14 cellular contexts compared by ENCODE assay signal in the genomic region with DNA sequence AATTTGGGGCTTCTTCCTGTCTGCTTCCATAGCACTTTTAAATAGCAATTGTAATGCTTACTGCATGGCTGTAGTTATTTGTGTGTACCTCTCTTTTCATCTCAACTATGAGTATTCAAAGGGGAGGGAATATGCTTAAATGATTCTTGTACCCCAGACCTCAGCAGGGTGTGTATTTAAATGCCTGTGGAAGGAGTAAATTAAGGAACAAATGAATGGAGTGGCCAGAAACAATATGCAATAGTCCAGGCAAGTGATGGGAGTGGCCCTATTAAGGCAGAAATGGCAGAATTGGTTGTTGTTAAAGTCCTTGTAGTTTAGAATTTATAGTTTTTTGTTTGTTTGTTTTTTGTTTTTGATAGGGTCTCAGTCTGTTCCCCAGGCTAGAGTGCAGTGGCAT. TPM values are rescaled to one million over a fixed set of nuclear protein-coding genes. Genes with fewer than 3 reads are reported as not detected.
A peak's percentile ranks its signal among the peaks of the same experiment; 100 is the strongest.
DNase-seq lines count a peak whose midpoint lies in the region; ATAC-seq, FAIRE-seq and TF ChIP-seq lines count a peak whose summit lies in the region.
"Had no signal": no experiment of that assay in that cellular context is flagged by ENCODE, and none has a peak within 500 bp of the region (broad histone marks: within the 10 kb centered on the region; RNA-seq: fewer than 3 reads in every experiment).

No MANE protein-coding gene starts in this region.

- no peaks in the 10 kb centered on the region for H3K9me2 ChIP-seq in GM23248 (ENCODE audit: insufficient read depth)

- H3K27ac Mint-ChIP-seq in activated CD8-positive, alpha-beta T cell treated with anti-CD3 and anti-CD28 coated beads, Interleukin-2, amount 10 ng/mL, durations not matched to agents 7 days and 5 days: no peak overlapping the region

- no peaks in the 10 kb centered on the region for H3K9me3 Mint-ChIP-seq in activated CD8-positive, alpha-beta T cell treated with anti-CD3 and anti-CD28 coated beads, Interleukin-2, amount 10 ng/mL, durations not matched to agents 7 days and 5 days (ENCODE audit: insufficient read depth)

- H3K36me3 Mint-ChIP-seq in activated CD8-positive, alpha-beta T cell treated with anti-CD3 and anti-CD28 coated beads, Interleukin-2, amount 10 ng/mL, durations not matched to agents 7 days and 5 days (ENCODE audit: low read depth): peaks cover 6% of the 10 kb centered on the region

- no peaks in the 10 kb centered on the region for H3F3A ChIP-seq in GM23248 (ENCODE audit: insufficient read depth)

- peak overlapping the region in 5 of 11 experiments; percentile 80 to 87 (median 84); a peak in 4 of 22 replicates for H3K9ac ChIP-seq in BLaER1 treated with 17β-estradiol and CSF1 and Interleukin-3, amounts not matched to agents 10 nM and 100 nM
- peak overlapping the region; percentile 88; the same call in 1 of the 2 replicates for H3K9ac ChIP-seq in GM23248
- peak overlapping the region in 1 of 2 donors; percentile 88 for H3K9ac ChIP-seq in mucosa of rectum (ENCODE audit: low read depth in 1 of 2, low read length in 2 of 2)

- TF ChIP-seq POLR2A in GM12892 (IDR thresholded peaks at IDR 0.05; ENCODE audit: low read depth, low read length): no peak

- in situ Hi-C loops in GM23248 (cut with MboI): no loop called here

- intact Hi-C loops in aorta (cut with DNase I): no loop called here

- H3K4me3 Mint-ChIP-seq in activated CD8-positive, alpha-beta T cell treated with anti-CD3 and anti-CD28 coated beads, Interleukin-2, amount 10 ng/mL, durations not matched to agents 7 days and 5 days: peak overlapping the region; percentile 99

- H3K4me2 ChIP-seq in BLaER1 treated with 17β-estradiol and CSF1 and Interleukin-3, amounts not matched to agents 10 nM and 100 nM: peak overlapping the region; percentile 79 to 92 (median 87)
- no peak overlapping the region for H3K4me2 ChIP-seq in GM23248 (ENCODE audit: unreplicated experiment)

- FAIRE-seq in GM12892 (lab: Jason Lieb, UNC): no peak
- FAIRE-seq: colon, islet of Langerhans, RCC 7860 had no signal

- H3K4me3 ChIP-seq in BLaER1 treated with 17β-estradiol and CSF1 and Interleukin-3, amounts not matched to agents 10 nM and 100 nM: peak overlapping the region in 3 of 10 experiments; percentile 74 to 94 (median 78); a peak in 3 of 20 replicates
- peak overlapping the region; percentile 96; the same call in 1 of the 2 replicates for H3K4me3 ChIP-seq in GM23248
- peak overlapping the region; percentile 94 to 99 for H3K4me3 ChIP-seq in mucosa of rectum (ENCODE audit: low read length in 2 of 2)
- H3K4me3 ChIP-seq in aorta (ENCODE audit: low read length in 2 of 2): no peak overlapping the region

- no peaks in the 10 kb centered on the region for H3K27me3 Mint-ChIP-seq in activated CD8-positive, alpha-beta T cell treated with anti-CD3 and anti-CD28 coated beads, Interleukin-2, amount 10 ng/mL, durations not matched to agents 7 days and 5 days (ENCODE audit: low read depth)

- POLR2A ChIA-PET in activated CD8-positive, alpha-beta T cell treated with anti-CD3 and anti-CD28 coated beads, Interleukin-2, amount 10 ng/mL, durations not matched to agents 7 days and 5 days (lab: Charles Lee): interaction anchor here (0.6 kb wide), 1 partner anchor 13 kb away, joined by 4 read pairs; no protein-coding TSS in a partner anchor

- peaks cover under 1 to 19% (median 12%) of the 10 kb centered on the region in 11 experiments; a peak in 14 of 22 replicates for H3K36me3 ChIP-seq in BLaER1 treated with 17β-estradiol and CSF1 and Interleukin-3, amounts not matched to agents 10 nM and 100 nM
- H3K36me3 ChIP-seq in GM23248 (ENCODE audit: low read depth) (0 out of 2 replicates have a peak, but pooled peaks cover 7% of the 10 kb centered on the region), mucosa of rectum (ENCODE audit: control insufficient read depth in 2 of 2, insufficient read depth in 2 of 2, low read length in 2 of 2) (no peaks in the 10 kb centered on the region), aorta (ENCODE audit: control insufficient read depth in 1 of 2, insufficient read depth in 2 of 2, low read length in 1 of 2) (no peaks in the 10 kb centered on the region)

- H3K4me1 Mint-ChIP-seq in activated CD8-positive, alpha-beta T cell treated with anti-CD3 and anti-CD28 coated beads, Interleukin-2, amount 10 ng/mL, durations not matched to agents 7 days and 5 days (ENCODE audit: low read depth): peaks cover 28% of the 10 kb centered on the region

- CTCF ChIA-PET in activated CD8-positive, alpha-beta T cell treated with anti-CD3 and anti-CD28 coated beads, Interleukin-2, amount 10 ng/mL, durations not matched to agents 7 days and 5 days (lab: Charles Lee): interaction anchor here (1.1 to 1.6 kb wide), 2 partner anchors 62 to 203 kb away, joined by 3 read pairs; no protein-coding TSS in a partner anchor

- peak overlapping the region in 8 of 11 experiments; percentile 2 to 84 (median 74); a peak in 8 of 22 replicates for H3K27ac ChIP-seq in BLaER1 treated with 17β-estradiol and CSF1 and Interleukin-3, amounts not matched to agents 10 nM and 100 nM
- H3K27ac ChIP-seq in GM23248 (no peak overlapping the region), mucosa of rectum (ENCODE audit: low read depth in 2 of 2, low read length in 2 of 2) (peak overlapping the region; percentile 24 to 61), aorta (ENCODE audit: low read depth in 1 of 2, low read length in 2 of 2) (no peak overlapping the region)

- no peak for ATAC-seq in activated CD8-positive, alpha-beta T cell treated with anti-CD3 and anti-CD28 coated beads, Interleukin-2, amount 10 ng/mL, durations not matched to agents 7 days and 5 days
- no peak for ATAC-seq in HG03159 (IDR thresholded peaks at IDR 0.05; ENCODE audit: unreplicated experiment)
- ATAC-seq in aorta (ENCODE audit: low FRiP score): no peak

- no peaks in the 10 kb centered on the region; a peak in 1 of 22 replicates for H3K9me3 ChIP-seq in BLaER1 treated with 17β-estradiol and CSF1 and Interleukin-3, amounts not matched to agents 10 nM and 100 nM (replicated peaks in 1 of 11)
- H3K9me3 ChIP-seq in GM23248 (ENCODE audit: low read depth) (no peaks in the 10 kb centered on the region), mucosa of rectum (ENCODE audit: control insufficient read depth in 2 of 2, low read length in 2 of 2) (no peaks in the 10 kb centered on the region), aorta (ENCODE audit: control insufficient read depth, low read length) (no peaks in the 10 kb centered on the region)

- H4K20me1 ChIP-seq in BLaER1 treated with 17β-estradiol and CSF1 and Interleukin-3, amounts not matched to agents 10 nM and 100 nM: no peaks in the 10 kb centered on the region
- H4K20me1 ChIP-seq in GM23248 (ENCODE audit: insufficient read depth): no peaks in the 10 kb centered on the region

- peaks cover 21 to 41% (median 27%) of the 10 kb centered on the region in 10 experiments for H3K4me1 ChIP-seq in BLaER1 treated with 17β-estradiol and CSF1 and Interleukin-3, amounts not matched to agents 10 nM and 100 nM
- H3K4me1 ChIP-seq in GM23248 (ENCODE audit: insufficient read depth) (peaks cover 4% of the 10 kb centered on the region), mucosa of rectum (ENCODE audit: control insufficient read depth in 2 of 2, insufficient read depth in 2 of 2, low read length in 2 of 2) (peaks cover 7 to 17% of the 10 kb centered on the region in 2 donors), aorta (ENCODE audit: control insufficient read depth in 1 of 2, insufficient read depth in 2 of 2, low read length in 2 of 2) (no peaks in the 10 kb centered on the region)

- no peak for DNase-seq in GM23248
- no peak for DNase-seq in activated CD8-positive, alpha-beta T cell treated with anti-CD3 and anti-CD28 coated beads, Interleukin-2, amount 10 ng/mL, durations not matched to agents 7 days and 5 days
- no peak for DNase-seq in activated gamma-delta T cell (lab: John Stamatoyannopoulos, UW)
- DNase-seq in aorta: no peak
- no peak for DNase-seq in GM12892 (ENCODE audit: insufficient read length)
- DNase-seq: activated effector memory CD4-positive, alpha-beta T cell treated with anti-CD3 and anti-CD28 coated beads, Interleukin-2, amount 50 U/mL, for 16 hours; Calu3; NCI-H226 had no signal

- no peaks in the 10 kb centered on the region for H3K79me2 ChIP-seq in GM23248 (ENCODE audit: insufficient read depth)

- H3K27me3 ChIP-seq in BLaER1 treated with 17β-estradiol and CSF1 and Interleukin-3, amounts not matched to agents 10 nM and 100 nM: no peaks in the 10 kb centered on the region
- no peaks in the 10 kb centered on the region for H3K27me3 ChIP-seq in GM23248 (replicated peaks; ENCODE audit: insufficient read depth)
- no peaks in the 10 kb centered on the region for H3K27me3 ChIP-seq in mucosa of rectum (ENCODE audit: control insufficient read depth in 2 of 2, insufficient read depth in 2 of 2, low read length in 2 of 2)
- H3K27me3 ChIP-seq in aorta (ENCODE audit: control insufficient read depth in 1 of 2, insufficient read depth in 2 of 2, low read length in 1 of 2): no peaks in the 10 kb centered on the region

- H2AFZ ChIP-seq in GM23248: peak overlapping the region; percentile 99

RNA-seq across cellular contexts. Expression of gene RAD51B, which starts 1.5 kb away (rescaled TPM):
- total RNA-seq in GM23248 (2014; rRNA removed; shearing (Covaris generic)): 4.0 and 7.7 TPM in 2 replicates
- 8.8 and 9.3 TPM in 2 replicates for polyA plus RNA-seq in GM23248 (2016; fragmentation: Nextera tagmentation; extraction: Ambion mirVana)
- 10 to 100 TPM; 34.1 to 38.8 TPM for total RNA-seq in activated CD8-positive, alpha-beta T cell treated with anti-CD3 and anti-CD28 coated beads, Interleukin-2, amount 10 ng/mL, durations not matched to agents 7 days and 5 days
- 10 to 100 TPM; 13.3 to 39.6 TPM for total RNA-seq in aorta
- polyA plus RNA-seq in aorta: 1 to 10 TPM in 1 of 2 donors, not detected in 1; 2.8 TPM
- polyA plus RNA-seq in GM12892 (2012; ENCODE audit: missing spikeins): 19.6 TPM

RNA-seq across cellular contexts. Expression of gene ZFYVE26, which starts 4.7 kb away (rescaled TPM):
- total RNA-seq in GM23248 (2014; rRNA removed; shearing (Covaris generic)): 10.8 and 11.6 TPM in 2 replicates
- polyA plus RNA-seq in GM23248 (2016; fragmentation: Nextera tagmentation; extraction: Ambion mirVana): 2.7 and 3.9 TPM in 2 replicates
- total RNA-seq in activated CD8-positive, alpha-beta T cell treated with anti-CD3 and anti-CD28 coated beads, Interleukin-2, amount 10 ng/mL, durations not matched to agents 7 days and 5 days: 10 to 100 TPM; 22.6 to 22.9 TPM
- 10 to 100 TPM; 21.9 to 34.9 TPM for total RNA-seq in aorta
- polyA plus RNA-seq in aorta: 1 to 10 TPM; 5.9 to 6.2 TPM
- 7.4 TPM for polyA plus RNA-seq in GM12892 (2012; ENCODE audit: missing spikeins)

Comparison
In these comparisons a context has a peak if more than half of its experiments do, and no peak if none do; other contexts are left out.
1. H3K27ac ChIP-seq: peak in BLaER1 treated with 17β-estradiol and CSF1 and Interleukin-3, amounts not matched to agents 10 nM and 100 nM (8 of 11) and mucosa of rectum (2 of 2); none in GM23248 (single experiment) and aorta (0 of 2).
2. H3K4me3 ChIP-seq: peak in GM23248 (single experiment) and mucosa of rectum (2 of 2); none in aorta (0 of 2).